1 cellular context compared by ENCODE assay signal in the genomic region with DNA sequence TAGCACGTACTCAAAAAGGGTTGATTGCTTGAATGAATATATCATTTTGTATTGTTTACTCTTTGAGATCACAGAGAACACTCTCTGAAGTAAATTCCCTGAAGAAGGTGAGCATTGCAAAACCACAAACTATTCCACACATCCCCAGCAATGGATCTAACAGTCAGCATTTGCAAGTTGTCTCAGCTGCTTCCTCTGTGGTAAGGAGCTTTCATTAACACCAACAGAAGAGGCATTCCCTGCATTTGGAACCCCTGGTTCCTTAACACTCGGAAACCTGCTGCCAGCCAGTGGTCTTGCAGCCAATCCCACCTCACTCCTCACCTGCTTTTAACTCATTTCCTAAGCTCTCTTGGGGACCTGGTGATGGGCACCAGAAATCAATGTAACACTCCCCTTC.
TF ChIP-seq lines count a peak whose summit lies in the region.

No MANE protein-coding gene starts in this region.

TF ChIP-seq in WTC11, 78 proteins besides CTCF, POLR2A, EP300 and RAD21 (continued from another document):
- TF ChIP-seq, protein P1, sequence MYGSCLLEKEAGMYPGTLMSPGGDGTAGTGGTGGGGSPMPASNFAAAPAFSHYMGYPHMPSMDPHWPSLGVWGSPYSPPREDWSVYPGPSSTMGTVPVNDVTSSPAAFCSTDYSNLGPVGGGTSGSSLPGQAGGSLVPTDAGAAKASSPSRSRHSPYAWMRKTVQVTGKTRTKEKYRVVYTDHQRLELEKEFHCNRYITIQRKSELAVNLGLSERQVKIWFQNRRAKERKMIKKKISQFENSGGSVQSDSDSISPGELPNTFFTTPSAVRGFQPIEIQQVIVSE (CRISPR knock-in tag; IDR thresholded peaks at IDR 0.05; ENCODE audit: borderline replicate concordance): no peak
- TF ChIP-seq ZNF396 (CRISPR knock-in tag; IDR thresholded peaks at IDR 0.05; ENCODE audit: borderline replicate concordance) (no peak), OVOL2 (CRISPR knock-in tag; IDR thresholded peaks at IDR 0.05; ENCODE audit: borderline replicate concordance) (no peak), NR1H2 (CRISPR knock-in tag; IDR thresholded peaks at IDR 0.05) (no peak), CREB1 (CRISPR knock-in tag; IDR thresholded peaks at IDR 0.05) (no peak)
- TF ChIP-seq, protein P2, sequence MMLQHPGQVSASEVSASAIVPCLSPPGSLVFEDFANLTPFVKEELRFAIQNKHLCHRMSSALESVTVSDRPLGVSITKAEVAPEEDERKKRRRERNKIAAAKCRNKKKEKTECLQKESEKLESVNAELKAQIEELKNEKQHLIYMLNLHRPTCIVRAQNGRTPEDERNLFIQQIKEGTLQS (CRISPR knock-in tag; conservative IDR thresholded peaks at IDR 0.05): no peak
- TF ChIP-seq, protein P3, sequence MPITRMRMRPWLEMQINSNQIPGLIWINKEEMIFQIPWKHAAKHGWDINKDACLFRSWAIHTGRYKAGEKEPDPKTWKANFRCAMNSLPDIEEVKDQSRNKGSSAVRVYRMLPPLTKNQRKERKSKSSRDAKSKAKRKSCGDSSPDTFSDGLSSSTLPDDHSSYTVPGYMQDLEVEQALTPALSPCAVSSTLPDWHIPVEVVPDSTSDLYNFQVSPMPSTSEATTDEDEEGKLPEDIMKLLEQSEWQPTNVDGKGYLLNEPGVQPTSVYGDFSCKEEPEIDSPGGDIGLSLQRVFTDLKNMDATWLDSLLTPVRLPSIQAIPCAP (CRISPR knock-in tag; IDR thresholded peaks at IDR 0.05): no peak
- TF ChIP-seq, protein P4, sequence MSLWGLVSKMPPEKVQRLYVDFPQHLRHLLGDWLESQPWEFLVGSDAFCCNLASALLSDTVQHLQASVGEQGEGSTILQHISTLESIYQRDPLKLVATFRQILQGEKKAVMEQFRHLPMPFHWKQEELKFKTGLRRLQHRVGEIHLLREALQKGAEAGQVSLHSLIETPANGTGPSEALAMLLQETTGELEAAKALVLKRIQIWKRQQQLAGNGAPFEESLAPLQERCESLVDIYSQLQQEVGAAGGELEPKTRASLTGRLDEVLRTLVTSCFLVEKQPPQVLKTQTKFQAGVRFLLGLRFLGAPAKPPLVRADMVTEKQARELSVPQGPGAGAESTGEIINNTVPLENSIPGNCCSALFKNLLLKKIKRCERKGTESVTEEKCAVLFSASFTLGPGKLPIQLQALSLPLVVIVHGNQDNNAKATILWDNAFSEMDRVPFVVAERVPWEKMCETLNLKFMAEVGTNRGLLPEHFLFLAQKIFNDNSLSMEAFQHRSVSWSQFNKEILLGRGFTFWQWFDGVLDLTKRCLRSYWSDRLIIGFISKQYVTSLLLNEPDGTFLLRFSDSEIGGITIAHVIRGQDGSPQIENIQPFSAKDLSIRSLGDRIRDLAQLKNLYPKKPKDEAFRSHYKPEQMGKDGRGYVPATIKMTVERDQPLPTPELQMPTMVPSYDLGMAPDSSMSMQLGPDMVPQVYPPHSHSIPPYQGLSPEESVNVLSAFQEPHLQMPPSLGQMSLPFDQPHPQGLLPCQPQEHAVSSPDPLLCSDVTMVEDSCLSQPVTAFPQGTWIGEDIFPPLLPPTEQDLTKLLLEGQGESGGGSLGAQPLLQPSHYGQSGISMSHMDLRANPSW (CRISPR knock-in tag; conservative IDR thresholded peaks at IDR 0.05; ENCODE audit: low read depth): no peak
- TF ChIP-seq, protein P5, sequence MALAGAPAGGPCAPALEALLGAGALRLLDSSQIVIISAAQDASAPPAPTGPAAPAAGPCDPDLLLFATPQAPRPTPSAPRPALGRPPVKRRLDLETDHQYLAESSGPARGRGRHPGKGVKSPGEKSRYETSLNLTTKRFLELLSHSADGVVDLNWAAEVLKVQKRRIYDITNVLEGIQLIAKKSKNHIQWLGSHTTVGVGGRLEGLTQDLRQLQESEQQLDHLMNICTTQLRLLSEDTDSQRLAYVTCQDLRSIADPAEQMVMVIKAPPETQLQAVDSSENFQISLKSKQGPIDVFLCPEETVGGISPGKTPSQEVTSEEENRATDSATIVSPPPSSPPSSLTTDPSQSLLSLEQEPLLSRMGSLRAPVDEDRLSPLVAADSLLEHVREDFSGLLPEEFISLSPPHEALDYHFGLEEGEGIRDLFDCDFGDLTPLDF (CRISPR knock-in tag; IDR thresholded peaks at IDR 0.05): no peak
TF ChIP-seq in WTC11: peak in this region for 0.
